Comparison of ENCODE assay signal across 14 cellular contexts in the genomic region with DNA sequence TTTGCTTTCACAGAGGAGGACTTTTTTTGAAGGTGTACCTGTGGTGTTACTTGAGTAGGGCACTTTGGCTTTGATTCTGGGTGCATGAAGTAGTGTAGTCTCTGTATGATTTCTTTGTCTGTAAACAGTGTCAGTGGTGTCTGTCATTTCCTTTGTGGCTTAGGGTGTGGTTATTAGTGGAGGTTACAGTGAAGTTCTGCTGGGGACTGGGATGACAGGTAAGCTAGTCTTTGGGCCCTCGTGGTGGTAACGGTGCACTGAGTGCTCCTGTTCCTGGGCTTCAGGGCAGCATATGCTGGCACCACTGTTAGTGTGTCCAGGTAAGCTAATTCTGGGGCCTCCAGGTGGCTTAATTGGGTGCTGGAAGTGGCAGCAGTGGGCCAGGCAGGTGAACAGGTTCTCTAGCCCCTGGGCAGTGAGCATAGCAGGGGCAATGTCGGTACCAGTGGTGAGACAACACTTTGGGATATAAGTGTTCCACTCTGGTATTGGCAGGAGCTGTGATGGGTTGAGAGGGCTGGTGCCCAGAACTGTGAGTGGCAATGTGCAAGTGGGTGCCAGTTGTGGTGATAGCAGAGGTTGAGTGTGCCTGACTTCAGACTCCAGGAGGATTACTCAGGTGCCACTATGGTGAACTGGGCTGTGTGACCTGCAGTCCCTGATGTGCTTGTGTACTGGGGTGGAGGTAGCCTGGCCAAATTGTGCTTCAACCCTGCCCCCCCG. TPM values are rescaled to one million over a fixed set of nuclear protein-coding genes. Genes with fewer than 3 reads are reported as not detected.
DNase-seq lines count a peak whose midpoint lies in the region; ATAC-seq and TF ChIP-seq lines count a peak whose summit lies in the region.
"Had no signal": no experiment of that assay in that cellular context is flagged by ENCODE, and none has a peak within 500 bp of the region (broad histone marks: within the 10 kb centered on the region; RNA-seq: fewer than 3 reads in every experiment).

No MANE protein-coding gene starts in this region.

- peaks cover 4% of the 10 kb centered on the region for H3K27me3 ChIP-seq in adrenal gland
- H3K27me3 ChIP-seq: ascending aorta had no signal

- no peak for TF ChIP-seq POLR2A in adrenal gland (IDR thresholded peaks at IDR 0.05)

- TF ChIP-seq CTCF in adrenal gland (IDR thresholded peaks at IDR 0.05): no peak

- peaks cover 60% of the 10 kb centered on the region for H3K4me1 Mint-ChIP-seq in activated naive CD4-positive, alpha-beta T cell treated with anti-CD3 and anti-CD28 coated beads, Interleukin-2, amount 10 ng/mL, durations not matched to agents 7 days and 5 days
- H3K4me1 Mint-ChIP-seq in stimulated activated naive CD8-positive, alpha-beta T cell treated with anti-CD3 and anti-CD28 coated beads, Interleukin-15, Interleukin-2, amounts not matched to agents 100 ng/mL and 50 ng/mL, for 24 hours (ENCODE audit: low read depth): peaks cover 54% of the 10 kb centered on the region

- H3K27me3 Mint-ChIP-seq in activated naive CD4-positive, alpha-beta T cell treated with anti-CD3 and anti-CD28 coated beads, Interleukin-2, amount 10 ng/mL, durations not matched to agents 7 days and 5 days: no peaks in the 10 kb centered on the region
- H3K27me3 Mint-ChIP-seq in stimulated activated naive CD8-positive, alpha-beta T cell treated with anti-CD3 and anti-CD28 coated beads, Interleukin-15, Interleukin-2, amounts not matched to agents 100 ng/mL and 50 ng/mL, for 24 hours: no peaks in the 10 kb centered on the region

- peak overlapping the region; percentile 94 for H3K27ac Mint-ChIP-seq in activated naive CD4-positive, alpha-beta T cell treated with anti-CD3 and anti-CD28 coated beads, Interleukin-2, amount 10 ng/mL, durations not matched to agents 7 days and 5 days
- peak overlapping the region; percentile 16 for H3K27ac Mint-ChIP-seq in stimulated activated naive CD8-positive, alpha-beta T cell treated with anti-CD3 and anti-CD28 coated beads, Interleukin-15, Interleukin-2, amounts not matched to agents 100 ng/mL and 50 ng/mL, for 24 hours

- H3K4me1 ChIP-seq in adrenal gland (replicated peaks in 1 of 2): no peaks in the 10 kb centered on the region
- H3K4me1 ChIP-seq: ascending aorta, psoas muscle had no signal

- no peak overlapping the region for H3K4me3 ChIP-seq in adrenal gland
- H3K4me3 ChIP-seq: ascending aorta, dorsolateral prefrontal cortex, psoas muscle had no signal

- WGBS in adrenal gland, 4 donors: 60 to 94% (median 77%) methylated on average over 1 to 4 of the region's 4 CpGs

- DNase-seq in left ventricle myocardium superior (no peak), cardiac septum (ENCODE audit: low spot score) (no peak), T-helper 2 cell (peak in 3 of 5 experiments; percentile 15 to 82 (median 69)), adrenal gland (no peak)
- DNase-seq in activated naive CD4-positive, alpha-beta T cell treated with anti-CD3 and anti-CD28 coated beads, Interleukin-2, amount 10 ng/mL, durations not matched to agents 7 days and 5 days: peak; percentile 56
- DNase-seq: DMS153, dorsolateral prefrontal cortex, foreskin fibroblast, NCI-H2029 treated with DMSO at 0.1 percent for 48 hours, psoas muscle had no signal

- peak; percentile 64 for ATAC-seq in left ventricle myocardium superior
- no peak for ATAC-seq in HG02678 (IDR thresholded peaks at IDR 0.05; ENCODE audit: unreplicated experiment)
- no peak for ATAC-seq in HG02938 (IDR thresholded peaks at IDR 0.05; ENCODE audit: unreplicated experiment)
- ATAC-seq: psoas muscle had no signal

- peaks cover 14% of the 10 kb centered on the region for H3K9me3 Mint-ChIP-seq in activated naive CD4-positive, alpha-beta T cell treated with anti-CD3 and anti-CD28 coated beads, Interleukin-2, amount 10 ng/mL, durations not matched to agents 7 days and 5 days
- H3K9me3 Mint-ChIP-seq in stimulated activated naive CD8-positive, alpha-beta T cell treated with anti-CD3 and anti-CD28 coated beads, Interleukin-15, Interleukin-2, amounts not matched to agents 100 ng/mL and 50 ng/mL, for 24 hours: peaks cover 5% of the 10 kb centered on the region

- no peak overlapping the region for H3K27ac ChIP-seq in adrenal gland
- H3K27ac ChIP-seq: ascending aorta, dorsolateral prefrontal cortex, psoas muscle had no signal

- H3K36me3 ChIP-seq in adrenal gland (replicated peaks in 1 of 2): no peaks in the 10 kb centered on the region
- H3K36me3 ChIP-seq: ascending aorta had no signal

- H3K9me3 ChIP-seq in adrenal gland (replicated peaks in 1 of 3): no peaks in the 10 kb centered on the region
- H3K9me3 ChIP-seq: ascending aorta, psoas muscle had no signal

- intact Hi-C loops in left ventricle myocardium superior (cut with micrococcal nuclease) (no loop called here), cardiac septum (cut with DNase I) (no loop called here), adrenal gland (cut with DNase I) (loop anchor here in 1 of 2 donors (10.0 kb wide), 1 partner anchor 46 kb away; no protein-coding TSS in a partner anchor)

- peaks cover 7% of the 10 kb centered on the region for H3K36me3 Mint-ChIP-seq in activated naive CD4-positive, alpha-beta T cell treated with anti-CD3 and anti-CD28 coated beads, Interleukin-2, amount 10 ng/mL, durations not matched to agents 7 days and 5 days
- no peaks in the 10 kb centered on the region for H3K36me3 Mint-ChIP-seq in stimulated activated naive CD8-positive, alpha-beta T cell treated with anti-CD3 and anti-CD28 coated beads, Interleukin-15, Interleukin-2, amounts not matched to agents 100 ng/mL and 50 ng/mL, for 24 hours (ENCODE audit: low read depth)

- CTCF ChIA-PET in activated naive CD4-positive, alpha-beta T cell treated with anti-CD3 and anti-CD28 coated beads, Interleukin-2, amount 10 ng/mL, durations not matched to agents 7 days and 5 days (lab: Charles Lee): no interaction called here

- H3K4me3 Mint-ChIP-seq in activated naive CD4-positive, alpha-beta T cell treated with anti-CD3 and anti-CD28 coated beads, Interleukin-2, amount 10 ng/mL, durations not matched to agents 7 days and 5 days: peak overlapping the region; percentile 78
- H3K4me3 Mint-ChIP-seq in stimulated activated naive CD8-positive, alpha-beta T cell treated with anti-CD3 and anti-CD28 coated beads, Interleukin-15, Interleukin-2, amounts not matched to agents 100 ng/mL and 50 ng/mL, for 24 hours: peak overlapping the region; percentile 39

RNA-seq across cellular contexts. Expression of a gene that starts 26.0 kb away (rescaled TPM):
- not detected for total RNA-seq in left ventricle myocardium superior
- not detected for total RNA-seq in cardiac septum
- total RNA-seq in adrenal gland: under 1 TPM in 4 of 8 donors, not detected in 4; 0.11 to 0.30 (median 0.16) TPM
- polyA plus RNA-seq in adrenal gland: under 1 TPM; 0.08 to 0.30 (median 0.20) TPM
- total RNA-seq: psoas muscle had no signal
- polyA plus RNA-seq: psoas muscle had no signal

RNA-seq across cellular contexts. Expression of a gene that starts 36.6 kb away (rescaled TPM):
- total RNA-seq in left ventricle myocardium superior: not detected
- total RNA-seq in cardiac septum: not detected
- total RNA-seq in adrenal gland: not detected
- polyA plus RNA-seq in adrenal gland: not detected
- total RNA-seq: ascending aorta, dorsolateral prefrontal cortex, psoas muscle had no signal
- polyA plus RNA-seq: psoas muscle had no signal

Comparison
In these comparisons a context has a peak if more than half of its experiments do, and no peak if none do; other contexts are left out.
1. DNase-seq: peak in T-helper 2 cell (3 of 5) and activated naive CD4-positive, alpha-beta T cell treated with anti-CD3 and anti-CD28 coated beads, Interleukin-2, amount 10 ng/mL, durations not matched to agents 7 days and 5 days (single experiment); none in left ventricle myocardium superior (single experiment), cardiac septum (single experiment) and adrenal gland (0 of 7).